ENCODE assay signal across 1 cellular context in the genomic region with DNA sequence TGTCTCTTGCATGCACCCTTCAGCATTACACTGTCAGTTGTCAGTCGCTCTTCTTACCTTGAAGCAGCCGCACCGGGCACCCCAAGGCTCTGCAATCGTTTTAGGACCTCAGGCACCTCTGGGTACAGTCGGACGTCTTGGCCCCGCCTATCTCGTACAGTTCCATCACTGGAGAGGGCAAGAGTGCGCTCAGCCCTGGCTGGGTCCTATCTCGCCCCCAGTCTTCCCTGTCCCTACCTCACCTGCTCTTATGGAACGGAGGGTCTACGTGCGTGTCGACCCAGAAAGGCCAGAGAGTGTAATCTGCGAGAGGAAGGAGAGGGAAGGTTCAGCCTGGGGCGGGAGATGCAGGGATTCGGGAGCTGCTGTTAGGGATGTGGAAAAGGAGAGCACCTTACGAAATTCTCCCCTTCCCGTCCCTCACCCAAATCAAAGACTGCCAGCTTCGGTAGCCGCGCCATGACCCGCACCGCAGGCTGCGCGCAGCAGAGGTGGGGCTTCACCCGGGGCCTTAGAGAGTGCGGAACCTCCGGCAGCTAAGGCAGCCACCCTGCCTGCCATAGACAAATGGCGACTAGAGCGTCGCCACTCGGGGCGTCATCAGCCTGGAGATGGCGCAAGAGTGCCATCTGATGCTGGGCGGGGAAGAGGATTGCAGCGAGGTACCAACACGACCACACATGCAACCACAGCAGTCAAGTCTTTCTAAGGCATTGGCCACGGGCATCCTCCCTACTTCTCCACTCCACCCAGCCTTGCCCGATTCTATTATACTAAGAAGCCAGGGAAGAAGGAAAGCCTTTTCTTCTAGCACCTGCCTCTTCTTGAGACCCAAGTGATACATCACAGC.
TF ChIP-seq lines count a peak whose summit lies in the region.

A gene (minus strand): TSS at position 572 of the 850 bp plus-strand sequence. CDS start 111 bp downstream, at position 461.

TF ChIP-seq in H1, 55 proteins besides CTCF, POLR2A, EP300 and RAD21 (continued from another document):
- TF ChIP-seq, protein P1, sequence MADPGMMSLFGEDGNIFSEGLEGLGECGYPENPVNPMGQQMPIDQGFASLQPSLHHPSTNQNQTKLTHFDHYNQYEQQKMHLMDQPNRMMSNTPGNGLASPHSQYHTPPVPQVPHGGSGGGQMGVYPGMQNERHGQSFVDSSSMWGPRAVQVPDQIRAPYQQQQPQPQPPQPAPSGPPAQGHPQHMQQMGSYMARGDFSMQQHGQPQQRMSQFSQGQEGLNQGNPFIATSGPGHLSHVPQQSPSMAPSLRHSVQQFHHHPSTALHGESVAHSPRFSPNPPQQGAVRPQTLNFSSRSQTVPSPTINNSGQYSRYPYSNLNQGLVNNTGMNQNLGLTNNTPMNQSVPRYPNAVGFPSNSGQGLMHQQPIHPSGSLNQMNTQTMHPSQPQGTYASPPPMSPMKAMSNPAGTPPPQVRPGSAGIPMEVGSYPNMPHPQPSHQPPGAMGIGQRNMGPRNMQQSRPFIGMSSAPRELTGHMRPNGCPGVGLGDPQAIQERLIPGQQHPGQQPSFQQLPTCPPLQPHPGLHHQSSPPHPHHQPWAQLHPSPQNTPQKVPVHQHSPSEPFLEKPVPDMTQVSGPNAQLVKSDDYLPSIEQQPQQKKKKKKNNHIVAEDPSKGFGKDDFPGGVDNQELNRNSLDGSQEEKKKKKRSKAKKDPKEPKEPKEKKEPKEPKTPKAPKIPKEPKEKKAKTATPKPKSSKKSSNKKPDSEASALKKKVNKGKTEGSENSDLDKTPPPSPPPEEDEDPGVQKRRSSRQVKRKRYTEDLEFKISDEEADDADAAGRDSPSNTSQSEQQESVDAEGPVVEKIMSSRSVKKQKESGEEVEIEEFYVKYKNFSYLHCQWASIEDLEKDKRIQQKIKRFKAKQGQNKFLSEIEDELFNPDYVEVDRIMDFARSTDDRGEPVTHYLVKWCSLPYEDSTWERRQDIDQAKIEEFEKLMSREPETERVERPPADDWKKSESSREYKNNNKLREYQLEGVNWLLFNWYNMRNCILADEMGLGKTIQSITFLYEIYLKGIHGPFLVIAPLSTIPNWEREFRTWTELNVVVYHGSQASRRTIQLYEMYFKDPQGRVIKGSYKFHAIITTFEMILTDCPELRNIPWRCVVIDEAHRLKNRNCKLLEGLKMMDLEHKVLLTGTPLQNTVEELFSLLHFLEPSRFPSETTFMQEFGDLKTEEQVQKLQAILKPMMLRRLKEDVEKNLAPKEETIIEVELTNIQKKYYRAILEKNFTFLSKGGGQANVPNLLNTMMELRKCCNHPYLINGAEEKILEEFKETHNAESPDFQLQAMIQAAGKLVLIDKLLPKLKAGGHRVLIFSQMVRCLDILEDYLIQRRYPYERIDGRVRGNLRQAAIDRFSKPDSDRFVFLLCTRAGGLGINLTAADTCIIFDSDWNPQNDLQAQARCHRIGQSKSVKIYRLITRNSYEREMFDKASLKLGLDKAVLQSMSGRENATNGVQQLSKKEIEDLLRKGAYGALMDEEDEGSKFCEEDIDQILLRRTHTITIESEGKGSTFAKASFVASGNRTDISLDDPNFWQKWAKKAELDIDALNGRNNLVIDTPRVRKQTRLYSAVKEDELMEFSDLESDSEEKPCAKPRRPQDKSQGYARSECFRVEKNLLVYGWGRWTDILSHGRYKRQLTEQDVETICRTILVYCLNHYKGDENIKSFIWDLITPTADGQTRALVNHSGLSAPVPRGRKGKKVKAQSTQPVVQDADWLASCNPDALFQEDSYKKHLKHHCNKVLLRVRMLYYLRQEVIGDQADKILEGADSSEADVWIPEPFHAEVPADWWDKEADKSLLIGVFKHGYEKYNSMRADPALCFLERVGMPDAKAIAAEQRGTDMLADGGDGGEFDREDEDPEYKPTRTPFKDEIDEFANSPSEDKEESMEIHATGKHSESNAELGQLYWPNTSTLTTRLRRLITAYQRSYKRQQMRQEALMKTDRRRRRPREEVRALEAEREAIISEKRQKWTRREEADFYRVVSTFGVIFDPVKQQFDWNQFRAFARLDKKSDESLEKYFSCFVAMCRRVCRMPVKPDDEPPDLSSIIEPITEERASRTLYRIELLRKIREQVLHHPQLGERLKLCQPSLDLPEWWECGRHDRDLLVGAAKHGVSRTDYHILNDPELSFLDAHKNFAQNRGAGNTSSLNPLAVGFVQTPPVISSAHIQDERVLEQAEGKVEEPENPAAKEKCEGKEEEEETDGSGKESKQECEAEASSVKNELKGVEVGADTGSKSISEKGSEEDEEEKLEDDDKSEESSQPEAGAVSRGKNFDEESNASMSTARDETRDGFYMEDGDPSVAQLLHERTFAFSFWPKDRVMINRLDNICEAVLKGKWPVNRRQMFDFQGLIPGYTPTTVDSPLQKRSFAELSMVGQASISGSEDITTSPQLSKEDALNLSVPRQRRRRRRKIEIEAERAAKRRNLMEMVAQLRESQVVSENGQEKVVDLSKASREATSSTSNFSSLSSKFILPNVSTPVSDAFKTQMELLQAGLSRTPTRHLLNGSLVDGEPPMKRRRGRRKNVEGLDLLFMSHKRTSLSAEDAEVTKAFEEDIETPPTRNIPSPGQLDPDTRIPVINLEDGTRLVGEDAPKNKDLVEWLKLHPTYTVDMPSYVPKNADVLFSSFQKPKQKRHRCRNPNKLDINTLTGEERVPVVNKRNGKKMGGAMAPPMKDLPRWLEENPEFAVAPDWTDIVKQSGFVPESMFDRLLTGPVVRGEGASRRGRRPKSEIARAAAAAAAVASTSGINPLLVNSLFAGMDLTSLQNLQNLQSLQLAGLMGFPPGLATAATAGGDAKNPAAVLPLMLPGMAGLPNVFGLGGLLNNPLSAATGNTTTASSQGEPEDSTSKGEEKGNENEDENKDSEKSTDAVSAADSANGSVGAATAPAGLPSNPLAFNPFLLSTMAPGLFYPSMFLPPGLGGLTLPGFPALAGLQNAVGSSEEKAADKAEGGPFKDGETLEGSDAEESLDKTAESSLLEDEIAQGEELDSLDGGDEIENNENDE (IDR thresholded peaks at IDR 0.05; ENCODE audit: insufficient replicate concordance, low read length), result no peak
- TF ChIP-seq GABPA (IDR thresholded peaks at IDR 0.05; ENCODE audit: borderline replicate concordance, insufficient read depth, low read length) (no peak), POU5F1 (IDR thresholded peaks at IDR 0.05; ENCODE audit: low read depth, low read length) (no peak), TBP (IDR thresholded peaks at IDR 0.05; ENCODE audit: low read depth, low read length) (peak; percentile 88), YY1 (IDR thresholded peaks at IDR 0.05; ENCODE audit: low read depth, low read length) (peak; percentile 93), CHD2 (IDR thresholded peaks at IDR 0.05; ENCODE audit: low read length) (peak; percentile 48; the same call in 1 of the 2 replicates), CTBP2 (IDR thresholded peaks at IDR 0.05; ENCODE audit: borderline replicate concordance, insufficient read depth, insufficient read length, low read length) (no peak), CEBPB (IDR thresholded peaks at IDR 0.05; ENCODE audit: low read depth, low read length) (peak; percentile 97), ASH2L (IDR thresholded peaks at IDR 0.05; ENCODE audit: low read length) (peak; percentile 81), RFX5 (IDR thresholded peaks at IDR 0.05; ENCODE audit: borderline replicate concordance, low read depth, low read length) (no peak), JUN (IDR thresholded peaks at IDR 0.05; ENCODE audit: low read depth, low read length) (no peak), FOSL1 (IDR thresholded peaks at IDR 0.05; ENCODE audit: insufficient read depth, low read depth, low read length) (no peak), RNF2 (IDR thresholded peaks at IDR 0.05; ENCODE audit: borderline replicate concordance, low read depth, low read length, missing control alignments, poor library complexity, severe bottlenecking) (no peak), RXRA (IDR thresholded peaks at IDR 0.05; ENCODE audit: insufficient read depth, low read depth, low read length) (no peak), SRF (IDR thresholded peaks at IDR 0.05; ENCODE audit: low read depth, low read length) (no peak), KDM5A (IDR thresholded peaks at IDR 0.05; ENCODE audit: low read length) (peak; percentile 77), JUND (IDR thresholded peaks at IDR 0.05; ENCODE audit: low read length) (peak; percentile 61), CBX8 (IDR thresholded peaks at IDR 0.05; ENCODE audit: borderline replicate concordance, low read depth, low read length) (no peak), BACH1 (IDR thresholded peaks at IDR 0.05; ENCODE audit: low read length) (no peak), SIRT6 (IDR thresholded peaks at IDR 0.05; ENCODE audit: low read length) (no peak), NANOG (IDR thresholded peaks at IDR 0.05; ENCODE audit: insufficient read depth, low read depth, low read length, poor library complexity, severe bottlenecking) (no peak), HDAC2 (IDR thresholded peaks at IDR 0.05; ENCODE audit: borderline replicate concordance in 1 of 2, low read depth in 2 of 2, low read length in 2 of 2) (0 out of 4 replicates have a peak, but pooled peaks of 1 of the 2 experiments have one; percentile 49), ZNF274 (IDR thresholded peaks at IDR 0.05; ENCODE audit: borderline replicate concordance, extremely low read depth, low read length) (no peak), RBBP5 (IDR thresholded peaks at IDR 0.05; ENCODE audit: borderline replicate concordance, low read depth, low read length) (no peak), CREB1 (IDR thresholded peaks at IDR 0.05) (peak; percentile 96), KDM4A (IDR thresholded peaks at IDR 0.05; ENCODE audit: low read depth, low read length, severe bottlenecking) (peak; percentile 56), EZH2 (IDR thresholded peaks at IDR 0.05; ENCODE audit: low read depth, low read length, severe bottlenecking) (no peak), BRCA1 (IDR thresholded peaks at IDR 0.05; ENCODE audit: low read depth, low read length) (no peak), SP2 (IDR thresholded peaks at IDR 0.05; ENCODE audit: low read length) (peak; percentile 75), SP4 (IDR thresholded peaks at IDR 0.05; ENCODE audit: low read length) (no peak), TAF7 (optimal IDR thresholded peaks at IDR 0.05; ENCODE audit: borderline replicate concordance, low read depth, low read length) (peak; percentile 84), CHD1 (IDR thresholded peaks at IDR 0.05; ENCODE audit: low read depth, low read length) (no peak), MAFK (IDR thresholded peaks at IDR 0.05; ENCODE audit: low read depth, low read length) (no peak), NRF1 (IDR thresholded peaks at IDR 0.05; ENCODE audit: low read depth, low read length) (no peak; the same call in 1 of the 2 replicates), SIX5 (IDR thresholded peaks at IDR 0.05; ENCODE audit: low read depth, low read length) (no peak), GTF2F1 (IDR thresholded peaks at IDR 0.05; ENCODE audit: borderline replicate concordance, low read depth, low read length) (no peak), POLR2AphosphoS5 (IDR thresholded peaks at IDR 0.05; ENCODE audit: low read depth, low read length) (peak; percentile 85), HDAC6 (IDR thresholded peaks at IDR 0.05; ENCODE audit: low read depth, low read length) (no peak), SP1 (IDR thresholded peaks at IDR 0.05; ENCODE audit: low read depth, low read length) (no peak), TEAD4 (IDR thresholded peaks at IDR 0.05; ENCODE audit: low read depth, low read length) (no peak), TCF12 (IDR thresholded peaks at IDR 0.05; ENCODE audit: low read depth, low read length) (no peak), PHF8 (conservative IDR thresholded peaks at IDR 0.05; ENCODE audit: low read depth, low read length) (peak; percentile 84), SIN3A (conservative IDR thresholded peaks at IDR 0.05 in 1 of 2, IDR thresholded peaks at IDR 0.05 in 1 of 2; ENCODE audit: low read depth in 1 of 2, low read length in 2 of 2) (peak; percentile 59 to 83; a peak in 2 of 4 replicates), SUZ12 (IDR thresholded peaks at IDR 0.05; ENCODE audit: low read length) (no peak), EGR1 (IDR thresholded peaks at IDR 0.05; ENCODE audit: borderline replicate concordance, low read depth, low read length) (peak; percentile 56; the same call in 1 of the 2 replicates)
- TF ChIP-seq, protein P2, sequence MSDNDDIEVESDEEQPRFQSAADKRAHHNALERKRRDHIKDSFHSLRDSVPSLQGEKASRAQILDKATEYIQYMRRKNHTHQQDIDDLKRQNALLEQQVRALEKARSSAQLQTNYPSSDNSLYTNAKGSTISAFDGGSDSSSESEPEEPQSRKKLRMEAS (IDR thresholded peaks at IDR 0.05), result peak; percentile 72; the same call in 1 of the 2 replicates
- TF ChIP-seq, protein P3, sequence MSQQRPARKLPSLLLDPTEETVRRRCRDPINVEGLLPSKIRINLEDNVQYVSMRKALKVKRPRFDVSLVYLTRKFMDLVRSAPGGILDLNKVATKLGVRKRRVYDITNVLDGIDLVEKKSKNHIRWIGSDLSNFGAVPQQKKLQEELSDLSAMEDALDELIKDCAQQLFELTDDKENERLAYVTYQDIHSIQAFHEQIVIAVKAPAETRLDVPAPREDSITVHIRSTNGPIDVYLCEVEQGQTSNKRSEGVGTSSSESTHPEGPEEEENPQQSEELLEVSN (IDR thresholded peaks at IDR 0.05), result no peak
- TF ChIP-seq, protein P4, sequence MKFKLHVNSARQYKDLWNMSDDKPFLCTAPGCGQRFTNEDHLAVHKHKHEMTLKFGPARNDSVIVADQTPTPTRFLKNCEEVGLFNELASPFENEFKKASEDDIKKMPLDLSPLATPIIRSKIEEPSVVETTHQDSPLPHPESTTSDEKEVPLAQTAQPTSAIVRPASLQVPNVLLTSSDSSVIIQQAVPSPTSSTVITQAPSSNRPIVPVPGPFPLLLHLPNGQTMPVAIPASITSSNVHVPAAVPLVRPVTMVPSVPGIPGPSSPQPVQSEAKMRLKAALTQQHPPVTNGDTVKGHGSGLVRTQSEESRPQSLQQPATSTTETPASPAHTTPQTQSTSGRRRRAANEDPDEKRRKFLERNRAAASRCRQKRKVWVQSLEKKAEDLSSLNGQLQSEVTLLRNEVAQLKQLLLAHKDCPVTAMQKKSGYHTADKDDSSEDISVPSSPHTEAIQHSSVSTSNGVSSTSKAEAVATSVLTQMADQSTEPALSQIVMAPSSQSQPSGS (IDR thresholded peaks at IDR 0.05; ENCODE audit: low read length), result peak; percentile 39; the same call in 1 of the 2 replicates
- TF ChIP-seq, protein P5, sequence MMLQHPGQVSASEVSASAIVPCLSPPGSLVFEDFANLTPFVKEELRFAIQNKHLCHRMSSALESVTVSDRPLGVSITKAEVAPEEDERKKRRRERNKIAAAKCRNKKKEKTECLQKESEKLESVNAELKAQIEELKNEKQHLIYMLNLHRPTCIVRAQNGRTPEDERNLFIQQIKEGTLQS (IDR thresholded peaks at IDR 0.05; ENCODE audit: insufficient read depth, low read depth, low read length), result no peak
